ENCODE assay signal across 2 cellular contexts in the genomic region with DNA sequence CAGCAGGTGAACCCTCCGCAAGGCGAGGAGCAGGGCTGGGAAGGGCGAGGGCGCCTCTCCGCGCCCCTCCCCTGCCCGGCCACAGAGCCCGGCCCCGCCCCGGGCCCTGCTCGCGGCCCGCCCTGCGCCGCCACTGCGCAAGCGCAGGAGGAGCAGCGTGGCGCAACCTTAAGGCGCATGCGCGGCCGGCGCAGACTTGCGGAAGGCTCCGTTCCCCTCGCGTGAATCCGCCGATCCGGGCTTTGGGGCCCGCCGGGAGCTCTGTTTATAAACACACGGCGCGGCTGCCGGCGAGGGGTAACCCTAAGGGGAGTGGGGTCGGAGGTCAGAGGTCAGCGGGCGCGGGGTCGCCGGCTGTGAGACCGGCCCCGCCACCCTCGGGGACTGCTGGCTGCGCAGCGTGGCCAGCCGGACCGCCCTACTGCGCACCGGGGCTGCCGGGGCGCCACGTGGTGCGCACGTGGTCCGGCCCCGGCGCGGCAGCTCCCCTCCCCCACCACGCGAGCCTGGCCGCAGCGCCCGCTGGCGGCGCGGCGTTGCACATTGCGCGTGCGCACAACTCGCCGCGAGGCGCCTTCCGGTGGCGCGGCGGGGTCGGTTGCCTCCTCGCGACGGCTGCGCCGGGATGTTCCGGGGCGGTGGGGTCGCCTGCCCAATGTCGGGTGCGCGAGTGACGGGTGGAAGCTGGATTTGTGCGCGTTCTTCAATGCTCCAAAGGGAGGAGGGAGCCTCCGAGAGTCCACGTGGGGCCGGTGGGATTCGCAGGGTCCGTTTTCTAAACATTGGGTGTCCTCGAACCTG.
A peak's percentile ranks its signal among the peaks of the same experiment; 100 is the strongest.
TF ChIP-seq lines count a peak whose summit lies in the region.

No MANE protein-coding gene starts in this region.

TF ChIP-seq in HEK293T, 16 proteins besides CTCF, POLR2A, EP300 and RAD21 (continued from another document):
- TF ChIP-seq TARDBP (IDR thresholded peaks at IDR 0.05): no peak
- TF ChIP-seq CTBP1 (IDR thresholded peaks at IDR 0.05; ENCODE audit: borderline replicate concordance): no peak; the same call in 1 of the 2 replicates

TF ChIP-seq in SK-N-SH, 30 proteins besides CTCF, POLR2A, EP300 and RAD21 (continued from another document):
- TF ChIP-seq, protein P1, sequence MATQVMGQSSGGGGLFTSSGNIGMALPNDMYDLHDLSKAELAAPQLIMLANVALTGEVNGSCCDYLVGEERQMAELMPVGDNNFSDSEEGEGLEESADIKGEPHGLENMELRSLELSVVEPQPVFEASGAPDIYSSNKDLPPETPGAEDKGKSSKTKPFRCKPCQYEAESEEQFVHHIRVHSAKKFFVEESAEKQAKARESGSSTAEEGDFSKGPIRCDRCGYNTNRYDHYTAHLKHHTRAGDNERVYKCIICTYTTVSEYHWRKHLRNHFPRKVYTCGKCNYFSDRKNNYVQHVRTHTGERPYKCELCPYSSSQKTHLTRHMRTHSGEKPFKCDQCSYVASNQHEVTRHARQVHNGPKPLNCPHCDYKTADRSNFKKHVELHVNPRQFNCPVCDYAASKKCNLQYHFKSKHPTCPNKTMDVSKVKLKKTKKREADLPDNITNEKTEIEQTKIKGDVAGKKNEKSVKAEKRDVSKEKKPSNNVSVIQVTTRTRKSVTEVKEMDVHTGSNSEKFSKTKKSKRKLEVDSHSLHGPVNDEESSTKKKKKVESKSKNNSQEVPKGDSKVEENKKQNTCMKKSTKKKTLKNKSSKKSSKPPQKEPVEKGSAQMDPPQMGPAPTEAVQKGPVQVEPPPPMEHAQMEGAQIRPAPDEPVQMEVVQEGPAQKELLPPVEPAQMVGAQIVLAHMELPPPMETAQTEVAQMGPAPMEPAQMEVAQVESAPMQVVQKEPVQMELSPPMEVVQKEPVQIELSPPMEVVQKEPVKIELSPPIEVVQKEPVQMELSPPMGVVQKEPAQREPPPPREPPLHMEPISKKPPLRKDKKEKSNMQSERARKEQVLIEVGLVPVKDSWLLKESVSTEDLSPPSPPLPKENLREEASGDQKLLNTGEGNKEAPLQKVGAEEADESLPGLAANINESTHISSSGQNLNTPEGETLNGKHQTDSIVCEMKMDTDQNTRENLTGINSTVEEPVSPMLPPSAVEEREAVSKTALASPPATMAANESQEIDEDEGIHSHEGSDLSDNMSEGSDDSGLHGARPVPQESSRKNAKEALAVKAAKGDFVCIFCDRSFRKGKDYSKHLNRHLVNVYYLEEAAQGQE (IDR thresholded peaks at IDR 0.05; ENCODE audit: low read depth, low read length): peak; percentile 52; the same call in 1 of the 2 replicates
- TF ChIP-seq YY1 (IDR thresholded peaks at IDR 0.05; ENCODE audit: low read depth) (peak; percentile 50; the same call in 1 of the 2 replicates), FOXM1 (IDR thresholded peaks at IDR 0.05; ENCODE audit: low read depth) (no peak), MXI1 (IDR thresholded peaks at IDR 0.05; ENCODE audit: low read depth, low read length) (peak; percentile 99), TCF12 (IDR thresholded peaks at IDR 0.05) (peak; percentile 45; the same call in 1 of the 2 replicates), FOXJ3 (CRISPR knock-in tag; IDR thresholded peaks at IDR 0.05) (peak; percentile 68; the same call in 1 of the 2 replicates), GATA2 (CRISPR knock-in tag; IDR thresholded peaks at IDR 0.05) (no peak), RXRA (IDR thresholded peaks at IDR 0.05; ENCODE audit: borderline replicate concordance, low read depth) (peak; percentile 26; the same call in 1 of the 2 replicates), CHD2 (IDR thresholded peaks at IDR 0.05; ENCODE audit: low read length, partially characterized antibody) (peak; percentile 96), MEF2A (IDR thresholded peaks at IDR 0.05; ENCODE audit: borderline replicate concordance, low read depth) (no peak), EZH2phosphoT487 (IDR thresholded peaks at IDR 0.05; ENCODE audit: borderline replicate concordance, low read depth) (no peak), RCOR1 (IDR thresholded peaks at IDR 0.05; ENCODE audit: low read length) (peak; percentile 73), TAF1 (IDR thresholded peaks at IDR 0.05; ENCODE audit: borderline replicate concordance, low read depth, low read length) (peak; percentile 62), GABPA (IDR thresholded peaks at IDR 0.05; ENCODE audit: low read depth) (peak; percentile 67), TEAD4 (IDR thresholded peaks at IDR 0.05; ENCODE audit: borderline replicate concordance, insufficient read depth) (peak; percentile 18; the same call in 1 of the 2 replicates), JUND (IDR thresholded peaks at IDR 0.05) (peak; percentile 73; the same call in 1 of the 2 replicates), SMC3 (IDR thresholded peaks at IDR 0.05; ENCODE audit: low read depth, low read length) (peak; percentile 40), NRF1 (IDR thresholded peaks at IDR 0.05; ENCODE audit: low read depth, low read length) (peak; percentile 99), POLR2AphosphoS5 (IDR thresholded peaks at IDR 0.05; ENCODE audit: low read depth, low read length) (peak; percentile 95), ELF1 (IDR thresholded peaks at IDR 0.05) (no peak)
- TF ChIP-seq, protein P2, sequence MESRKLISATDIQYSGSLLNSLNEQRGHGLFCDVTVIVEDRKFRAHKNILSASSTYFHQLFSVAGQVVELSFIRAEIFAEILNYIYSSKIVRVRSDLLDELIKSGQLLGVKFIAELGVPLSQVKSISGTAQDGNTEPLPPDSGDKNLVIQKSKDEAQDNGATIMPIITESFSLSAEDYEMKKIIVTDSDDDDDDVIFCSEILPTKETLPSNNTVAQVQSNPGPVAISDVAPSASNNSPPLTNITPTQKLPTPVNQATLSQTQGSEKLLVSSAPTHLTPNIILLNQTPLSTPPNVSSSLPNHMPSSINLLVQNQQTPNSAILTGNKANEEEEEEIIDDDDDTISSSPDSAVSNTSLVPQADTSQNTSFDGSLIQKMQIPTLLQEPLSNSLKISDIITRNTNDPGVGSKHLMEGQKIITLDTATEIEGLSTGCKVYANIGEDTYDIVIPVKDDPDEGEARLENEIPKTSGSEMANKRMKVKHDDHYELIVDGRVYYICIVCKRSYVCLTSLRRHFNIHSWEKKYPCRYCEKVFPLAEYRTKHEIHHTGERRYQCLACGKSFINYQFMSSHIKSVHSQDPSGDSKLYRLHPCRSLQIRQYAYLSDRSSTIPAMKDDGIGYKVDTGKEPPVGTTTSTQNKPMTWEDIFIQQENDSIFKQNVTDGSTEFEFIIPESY (IDR thresholded peaks at IDR 0.05; ENCODE audit: borderline replicate concordance, low read depth): no peak
- TF ChIP-seq, protein P3, sequence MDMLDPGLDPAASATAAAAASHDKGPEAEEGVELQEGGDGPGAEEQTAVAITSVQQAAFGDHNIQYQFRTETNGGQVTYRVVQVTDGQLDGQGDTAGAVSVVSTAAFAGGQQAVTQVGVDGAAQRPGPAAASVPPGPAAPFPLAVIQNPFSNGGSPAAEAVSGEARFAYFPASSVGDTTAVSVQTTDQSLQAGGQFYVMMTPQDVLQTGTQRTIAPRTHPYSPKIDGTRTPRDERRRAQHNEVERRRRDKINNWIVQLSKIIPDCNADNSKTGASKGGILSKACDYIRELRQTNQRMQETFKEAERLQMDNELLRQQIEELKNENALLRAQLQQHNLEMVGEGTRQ (IDR thresholded peaks at IDR 0.05; ENCODE audit: borderline replicate concordance, low read depth, low read length): no peak; the same call in 1 of the 2 replicates
- TF ChIP-seq, protein P4, sequence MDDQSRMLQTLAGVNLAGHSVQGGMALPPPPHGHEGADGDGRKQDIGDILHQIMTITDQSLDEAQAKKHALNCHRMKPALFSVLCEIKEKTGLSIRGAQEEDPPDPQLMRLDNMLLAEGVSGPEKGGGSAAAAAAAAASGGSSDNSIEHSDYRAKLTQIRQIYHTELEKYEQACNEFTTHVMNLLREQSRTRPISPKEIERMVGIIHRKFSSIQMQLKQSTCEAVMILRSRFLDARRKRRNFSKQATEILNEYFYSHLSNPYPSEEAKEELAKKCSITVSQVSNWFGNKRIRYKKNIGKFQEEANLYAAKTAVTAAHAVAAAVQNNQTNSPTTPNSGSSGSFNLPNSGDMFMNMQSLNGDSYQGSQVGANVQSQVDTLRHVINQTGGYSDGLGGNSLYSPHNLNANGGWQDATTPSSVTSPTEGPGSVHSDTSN (IDR thresholded peaks at IDR 0.05): no peak
- TF ChIP-seq, protein P5, sequence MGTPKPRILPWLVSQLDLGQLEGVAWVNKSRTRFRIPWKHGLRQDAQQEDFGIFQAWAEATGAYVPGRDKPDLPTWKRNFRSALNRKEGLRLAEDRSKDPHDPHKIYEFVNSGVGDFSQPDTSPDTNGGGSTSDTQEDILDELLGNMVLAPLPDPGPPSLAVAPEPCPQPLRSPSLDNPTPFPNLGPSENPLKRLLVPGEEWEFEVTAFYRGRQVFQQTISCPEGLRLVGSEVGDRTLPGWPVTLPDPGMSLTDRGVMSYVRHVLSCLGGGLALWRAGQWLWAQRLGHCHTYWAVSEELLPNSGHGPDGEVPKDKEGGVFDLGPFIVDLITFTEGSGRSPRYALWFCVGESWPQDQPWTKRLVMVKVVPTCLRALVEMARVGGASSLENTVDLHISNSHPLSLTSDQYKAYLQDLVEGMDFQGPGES (IDR thresholded peaks at IDR 0.05; ENCODE audit: low read depth, low read length): no peak
- TF ChIP-seq, protein P6, sequence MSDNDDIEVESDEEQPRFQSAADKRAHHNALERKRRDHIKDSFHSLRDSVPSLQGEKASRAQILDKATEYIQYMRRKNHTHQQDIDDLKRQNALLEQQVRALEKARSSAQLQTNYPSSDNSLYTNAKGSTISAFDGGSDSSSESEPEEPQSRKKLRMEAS (IDR thresholded peaks at IDR 0.05; ENCODE audit: low read depth): peak; percentile 99
